Comparison of ENCODE assay signal across 8 cellular contexts in genomic region chr9:126719677-126720435, GRCh38.
A peak's percentile ranks its signal among the peaks of the same experiment; 100 is the strongest.
DNase-seq lines count a peak whose midpoint lies in the region; ATAC-seq lines count a peak whose summit lies in the region.

No MANE protein-coding gene starts in this region.

- peak; percentile 44 for ATAC-seq in HG03175 (IDR thresholded peaks at IDR 0.05; ENCODE audit: unreplicated experiment)
- peak; percentile 67 for ATAC-seq in effector memory CD8-positive, alpha-beta T cell (replicated peaks)
- peak; percentile 62 to 63 for ATAC-seq in naive B cell (ENCODE audit: low read depth in 2 of 2)
- peak; percentile 57 for ATAC-seq in stimulated activated memory B cell treated with anti-CD40 and anti-IgM and Interleukin-4, amounts not matched to agents 10 μg/mL and 1 μg/mL and 100 μg/mL, for 72 hours

- H3K36me3 Mint-ChIP-seq in effector memory CD8-positive, alpha-beta T cell (ENCODE audit: insufficient read depth): peaks cover 20% of the 10 kb centered on the region
- H3K36me3 Mint-ChIP-seq in naive B cell: no peaks in the 10 kb centered on the region
- H3K36me3 Mint-ChIP-seq in stimulated activated memory B cell treated with anti-CD40 and anti-IgM and Interleukin-4, amounts not matched to agents 10 μg/mL and 1 μg/mL and 100 μg/mL, for 72 hours: no peaks in the 10 kb centered on the region

- no peaks in the 10 kb centered on the region for H3K9me3 Mint-ChIP-seq in effector memory CD8-positive, alpha-beta T cell
- H3K9me3 Mint-ChIP-seq in naive B cell: no peaks in the 10 kb centered on the region
- H3K9me3 Mint-ChIP-seq in stimulated activated memory B cell treated with anti-CD40 and anti-IgM and Interleukin-4, amounts not matched to agents 10 μg/mL and 1 μg/mL and 100 μg/mL, for 72 hours: no peaks in the 10 kb centered on the region

- DNase-seq in DMS53 treated with DMSO at 0.1 percent for 48 hours (lab: John Stamatoyannopoulos, UW; ENCODE audit: unreplicated experiment): peak; percentile 77
- DNase-seq in NOMO-1 treated with dmso at 0.1 percent for 144 hours (lab: John Stamatoyannopoulos, UW; ENCODE audit: unreplicated experiment): peak; percentile 60
- peak; percentile 84 for DNase-seq in activated CD8-positive, alpha-beta memory T cell treated with anti-CD3 and anti-CD28 coated beads, Interleukin-2, amount 50 U/mL, for 4 hours
- peak; percentile 83 to 85 (median 84) for DNase-seq in effector memory CD8-positive, alpha-beta T cell
- DNase-seq in naive B cell: peak; percentile 85
- no peak for DNase-seq in AG08395 (ENCODE audit: low spot score)

- peaks cover 43 to 51% of the 10 kb centered on the region in 2 donors for H3K4me1 Mint-ChIP-seq in effector memory CD8-positive, alpha-beta T cell (ENCODE audit: low read depth in 2 of 2)
- H3K4me1 Mint-ChIP-seq in naive B cell: peaks cover 45 to 52% (median 48%) of the 10 kb centered on the region in 3 donors
- H3K4me1 Mint-ChIP-seq in stimulated activated memory B cell treated with anti-CD40 and anti-IgM and Interleukin-4, amounts not matched to agents 10 μg/mL and 1 μg/mL and 100 μg/mL, for 72 hours: peaks cover 45% of the 10 kb centered on the region

- H3K4me3 Mint-ChIP-seq in effector memory CD8-positive, alpha-beta T cell: peak overlapping the region; percentile 82 to 88
- H3K4me3 Mint-ChIP-seq in naive B cell: peak overlapping the region; percentile 65 to 97 (median 86)
- H3K4me3 Mint-ChIP-seq in stimulated activated memory B cell treated with anti-CD40 and anti-IgM and Interleukin-4, amounts not matched to agents 10 μg/mL and 1 μg/mL and 100 μg/mL, for 72 hours: peak overlapping the region; percentile 1

- peak overlapping the region; percentile 96 to 99 for H3K27ac Mint-ChIP-seq in effector memory CD8-positive, alpha-beta T cell
- H3K27ac Mint-ChIP-seq in naive B cell: peak overlapping the region; percentile 96 to 99 (median 98)
- H3K27ac Mint-ChIP-seq in stimulated activated memory B cell treated with anti-CD40 and anti-IgM and Interleukin-4, amounts not matched to agents 10 μg/mL and 1 μg/mL and 100 μg/mL, for 72 hours: peak overlapping the region; percentile 87

- H3K27me3 Mint-ChIP-seq in effector memory CD8-positive, alpha-beta T cell: peaks cover 5% of the 10 kb centered on the region in 2 donors
- no peaks in the 10 kb centered on the region for H3K27me3 Mint-ChIP-seq in naive B cell
- H3K27me3 Mint-ChIP-seq in stimulated activated memory B cell treated with anti-CD40 and anti-IgM and Interleukin-4, amounts not matched to agents 10 μg/mL and 1 μg/mL and 100 μg/mL, for 72 hours: peaks cover 5% of the 10 kb centered on the region

Comparison
In these comparisons a context has a peak if more than half of its experiments do, and no peak if none do; other contexts are left out.
1. H3K4me3 Mint-ChIP-seq: peak in every context shown above with its lines; median percentile 86 in naive B cell; 85 in effector memory CD8-positive, alpha-beta T cell; 1 in stimulated activated memory B cell treated with anti-CD40 and anti-IgM and Interleukin-4, amounts not matched to agents 10 μg/mL and 1 μg/mL and 100 μg/mL, for 72 hours.